In genomic region chr3:119294889-119295769, GRCh38 we compare ENCODE assay signal across 8 cellular contexts.
DNase-seq lines count a peak whose midpoint lies in the region; ATAC-seq lines count a peak whose summit lies in the region.

No MANE protein-coding gene starts in this region.

- H3K9me3 ChIP-seq in mucosa of rectum (ENCODE audit: control insufficient read depth in 2 of 2, low read length in 2 of 2) = no peaks in the 10 kb centered on the region

- peak overlapping the region; percentile 70 to 85 for H3K27ac ChIP-seq in mucosa of rectum (ENCODE audit: low read depth in 2 of 2, low read length in 2 of 2)

- in situ Hi-C loops in KBM-7 (cut with MboI; ENCODE audit: low pct_unique_long_range_greater_than_20kb, low sequenced_read_pairs) = no loop called here

- H3K27me3 Mint-ChIP-seq in effector memory CD8-positive, alpha-beta T cell = no peaks in the 10 kb centered on the region

- H3K36me3 ChIP-seq in mucosa of rectum (ENCODE audit: control insufficient read depth in 2 of 2, insufficient read depth in 2 of 2, low read length in 2 of 2) = no peaks in the 10 kb centered on the region

- H3K27me3 ChIP-seq in mucosa of rectum (ENCODE audit: control insufficient read depth in 2 of 2, insufficient read depth in 2 of 2, low read length in 2 of 2) = no peaks in the 10 kb centered on the region

- ATAC-seq in GM21619 (IDR thresholded peaks at IDR 0.05; ENCODE audit: unreplicated experiment) = peak; percentile 31
- peak; percentile 23 for ATAC-seq in effector memory CD8-positive, alpha-beta T cell (replicated peaks)
- peak; percentile 62 for ATAC-seq in stimulated activated effector memory CD8-positive, alpha-beta T cell treated with anti-CD3 and anti-CD28 coated beads, Interleukin-12 subunit alpha, Interleukin-12 subunit beta, amount 100 ng/mL, for 72 hours

- no peaks in the 10 kb centered on the region for H3K9me3 Mint-ChIP-seq in effector memory CD8-positive, alpha-beta T cell
- H3K9me3 Mint-ChIP-seq in stimulated activated effector memory CD8-positive, alpha-beta T cell treated with anti-CD3 and anti-CD28 coated beads, Interleukin-12 subunit alpha, Interleukin-12 subunit beta, amount 100 ng/mL, for 72 hours = no peaks in the 10 kb centered on the region

- peak overlapping the region; percentile 76 for H3K9ac ChIP-seq in mucosa of rectum (ENCODE audit: low read depth in 1 of 2, low read length in 2 of 2)

- DNase-seq in ELF-1 (ENCODE audit: low read depth, low spot score) (peak; percentile 50), KBM-7 (peak; percentile 52), T1000 (lab: John Stamatoyannopoulos, UW) (no peak)
- peak; percentile 60 to 68 for DNase-seq in activated CD4-positive, alpha-beta T cell treated with anti-CD3 and anti-CD28 coated beads, Interleukin-2, amount 50 U/mL, for 4 hours
- DNase-seq in effector memory CD8-positive, alpha-beta T cell = peak; percentile 32 to 67 (median 38)
- DNase-seq in stimulated activated effector memory CD8-positive, alpha-beta T cell treated with anti-CD3 and anti-CD28 coated beads, Interleukin-12 subunit alpha, Interleukin-12 subunit beta, amount 100 ng/mL, for 72 hours (ENCODE audit: low spot score in 2 of 2) = peak; percentile 22 to 77

- H3K36me3 Mint-ChIP-seq in effector memory CD8-positive, alpha-beta T cell (ENCODE audit: insufficient read depth) = peaks cover 25% of the 10 kb centered on the region
- peaks cover 14% of the 10 kb centered on the region for H3K36me3 Mint-ChIP-seq in stimulated activated effector memory CD8-positive, alpha-beta T cell treated with anti-CD3 and anti-CD28 coated beads, Interleukin-12 subunit alpha, Interleukin-12 subunit beta, amount 100 ng/mL, for 72 hours

- H3K4me1 ChIP-seq in mucosa of rectum (ENCODE audit: control insufficient read depth in 2 of 2, insufficient read depth in 2 of 2, low read length in 2 of 2) = peaks cover 8 to 9% of the 10 kb centered on the region in 2 donors

- H3K27ac Mint-ChIP-seq in effector memory CD8-positive, alpha-beta T cell = peak overlapping the region; percentile 93 to 98
- H3K27ac Mint-ChIP-seq in stimulated activated effector memory CD8-positive, alpha-beta T cell treated with anti-CD3 and anti-CD28 coated beads, Interleukin-12 subunit alpha, Interleukin-12 subunit beta, amount 100 ng/mL, for 72 hours = peak overlapping the region; percentile 91

- H3K4me1 Mint-ChIP-seq in effector memory CD8-positive, alpha-beta T cell (ENCODE audit: low read depth in 2 of 2) = peaks cover 49 to 51% of the 10 kb centered on the region in 2 donors
- peaks cover 53% of the 10 kb centered on the region for H3K4me1 Mint-ChIP-seq in stimulated activated effector memory CD8-positive, alpha-beta T cell treated with anti-CD3 and anti-CD28 coated beads, Interleukin-12 subunit alpha, Interleukin-12 subunit beta, amount 100 ng/mL, for 72 hours

- H3K4me3 Mint-ChIP-seq in effector memory CD8-positive, alpha-beta T cell = peak overlapping the region; percentile 90
- H3K4me3 Mint-ChIP-seq in stimulated activated effector memory CD8-positive, alpha-beta T cell treated with anti-CD3 and anti-CD28 coated beads, Interleukin-12 subunit alpha, Interleukin-12 subunit beta, amount 100 ng/mL, for 72 hours = peak overlapping the region; percentile 88

- peak overlapping the region; percentile 78 to 87 for H3K4me3 ChIP-seq in mucosa of rectum (ENCODE audit: low read length in 2 of 2)
